In genomic region chr11:45659818-45660160, GRCh38 we compare ENCODE assay signal across 15 cellular contexts. TPM values are rescaled to one million over a fixed set of nuclear protein-coding genes. Genes with fewer than 3 reads are reported as not detected.
"Had no signal": no experiment of that assay in that cellular context is flagged by ENCODE, and none has a peak within 500 bp of the region (broad histone marks: within the 10 kb centered on the region; RNA-seq: fewer than 3 reads in every experiment).

No MANE protein-coding gene starts in this region.

- H3K27ac Mint-ChIP-seq: activated B cell treated with CpG ODN at 0.5 μM for 24 hours; activated CD4-positive, alpha-beta T cell treated with anti-CD3 and anti-CD28 coated beads, Interleukin-2, amount 10 ng/mL, durations not matched to agents 7 days and 5 days; activated naive CD4-positive, alpha-beta T cell treated with anti-CD3 and anti-CD28 coated beads, Interleukin-2, amount 50 U/mL, for 24 hours; activated T-helper 17 cell treated with anti-CD3 and anti-CD28 coated beads, Interleukin-2, amount 50 U/mL, for 72 hours; naive thymus-derived CD4-positive, alpha-beta T cell; stimulated activated naive CD8-positive, alpha-beta T cell treated with anti-CD3 and anti-CD28 coated beads, Interleukin-15, Interleukin-2, amounts not matched to agents 100 ng/mL and 50 ng/mL, for 24 hours had no signal

- DNase-seq: activated B cell treated with CpG ODN at 0.5 μM for 24 hours; activated CD4-positive, alpha-beta T cell treated with anti-CD3 and anti-CD28 coated beads, Interleukin-2, amount 10 ng/mL, durations not matched to agents 7 days and 5 days; activated T-cell treated with anti-CD3 and anti-CD28 coated beads for 4 hours; amniotic stem cell; cerebellar nuclear complex; immature natural killer cell; lower lobe of right lung; naive thymus-derived CD4-positive, alpha-beta T cell; stimulated activated CD4-positive, alpha-beta T cell treated with anti-CD3 and anti-CD28 coated beads, Interleukin-2, amount 100 ng/mL, for 48 hours; T-helper 1 cell had no signal

- ATAC-seq: activated T-helper 17 cell treated with anti-CD3 and anti-CD28 coated beads, Interleukin-2, amount 50 U/mL, for 72 hours; lower lobe of right lung; naive thymus-derived CD4-positive, alpha-beta T cell; sciatic nerve had no signal

- H3K9me3 Mint-ChIP-seq: activated B cell treated with CpG ODN at 0.5 μM for 24 hours; activated CD4-positive, alpha-beta T cell treated with anti-CD3 and anti-CD28 coated beads, Interleukin-2, amount 10 ng/mL, durations not matched to agents 7 days and 5 days; activated naive CD4-positive, alpha-beta T cell treated with anti-CD3 and anti-CD28 coated beads, Interleukin-2, amount 50 U/mL, for 24 hours; activated T-helper 17 cell treated with anti-CD3 and anti-CD28 coated beads, Interleukin-2, amount 50 U/mL, for 72 hours; brain; naive thymus-derived CD4-positive, alpha-beta T cell; stimulated activated naive CD8-positive, alpha-beta T cell treated with anti-CD3 and anti-CD28 coated beads, Interleukin-15, Interleukin-2, amounts not matched to agents 100 ng/mL and 50 ng/mL, for 24 hours had no signal

- H3K36me3 Mint-ChIP-seq: activated naive CD4-positive, alpha-beta T cell treated with anti-CD3 and anti-CD28 coated beads, Interleukin-2, amount 50 U/mL, for 24 hours; brain; naive thymus-derived CD4-positive, alpha-beta T cell had no signal

RNA-seq across cellular contexts. Expression of gene CHST1, which starts 5.6 kb away (rescaled TPM):
- total RNA-seq: activated B cell treated with CpG ODN at 0.5 μM for 24 hours; activated CD4-positive, alpha-beta T cell treated with anti-CD3 and anti-CD28 coated beads, Interleukin-2, amount 10 ng/mL, durations not matched to agents 7 days and 5 days; activated T-helper 17 cell treated with anti-CD3 and anti-CD28 coated beads, Interleukin-2, amount 50 U/mL, for 72 hours; naive thymus-derived CD4-positive, alpha-beta T cell had no signal
- polyA plus RNA-seq: naive thymus-derived CD4-positive, alpha-beta T cell had no signal
